1 cellular context compared by ENCODE assay signal in the genomic region with DNA sequence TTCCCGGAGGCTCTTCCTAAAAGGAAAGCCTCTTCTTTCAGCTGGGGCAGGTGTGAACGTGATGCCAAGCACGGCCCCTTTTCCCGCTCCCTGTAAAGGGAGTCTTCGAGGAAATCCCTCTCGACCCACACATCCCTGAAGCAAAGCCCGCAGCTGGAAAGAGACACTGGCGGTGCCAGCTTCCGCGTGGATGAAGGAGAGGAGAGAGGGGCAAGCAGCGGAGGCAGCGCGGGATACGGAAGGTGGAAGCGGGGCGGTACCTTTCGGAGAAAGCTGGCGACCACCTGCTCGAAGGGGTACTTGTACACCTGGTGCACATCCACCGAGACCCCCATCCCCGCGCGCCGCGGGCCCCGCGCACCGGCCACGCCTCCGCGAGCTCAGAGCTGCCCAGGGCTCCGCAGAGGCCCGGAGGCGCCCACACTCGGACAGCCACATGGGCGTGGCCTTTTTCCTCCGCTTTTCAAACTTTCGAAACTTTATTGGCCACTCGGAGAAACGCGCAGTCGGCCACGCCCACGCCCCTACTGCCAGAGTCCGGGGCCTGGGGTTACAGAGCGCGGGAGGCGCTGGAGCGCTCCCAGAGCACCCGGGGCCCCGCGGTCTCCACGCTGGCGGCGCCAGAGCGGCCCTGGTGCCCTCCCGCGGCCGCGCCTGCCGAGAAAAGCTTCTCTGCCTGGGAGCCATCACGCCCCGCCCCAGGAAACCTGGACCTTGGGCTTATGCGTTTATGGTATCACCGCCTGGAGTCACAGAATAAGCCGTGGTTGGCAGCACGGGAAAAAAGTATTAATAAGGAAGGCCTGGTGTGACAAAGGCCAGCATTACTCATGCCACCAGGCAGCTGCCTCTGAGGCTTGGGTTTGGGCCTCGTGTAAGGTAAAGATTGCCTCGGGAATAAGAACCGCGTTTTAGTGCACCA.
TF ChIP-seq lines count a peak whose summit lies in the region.

A gene (minus strand): TSS at position 426 of the 922 bp plus-strand sequence. CDS start 91 bp downstream, at position 335.

TF ChIP-seq in HepG2, 621 proteins besides CTCF, POLR2A, EP300 and RAD21 (continued from another document and continues in another):
- TF ChIP-seq, protein P1, sequence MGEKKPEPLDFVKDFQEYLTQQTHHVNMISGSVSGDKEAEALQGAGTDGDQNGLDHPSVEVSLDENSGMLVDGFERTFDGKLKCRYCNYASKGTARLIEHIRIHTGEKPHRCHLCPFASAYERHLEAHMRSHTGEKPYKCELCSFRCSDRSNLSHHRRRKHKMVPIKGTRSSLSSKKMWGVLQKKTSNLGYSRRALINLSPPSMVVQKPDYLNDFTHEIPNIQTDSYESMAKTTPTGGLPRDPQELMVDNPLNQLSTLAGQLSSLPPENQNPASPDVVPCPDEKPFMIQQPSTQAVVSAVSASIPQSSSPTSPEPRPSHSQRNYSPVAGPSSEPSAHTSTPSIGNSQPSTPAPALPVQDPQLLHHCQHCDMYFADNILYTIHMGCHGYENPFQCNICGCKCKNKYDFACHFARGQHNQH (CRISPR knock-in tag; IDR thresholded peaks at IDR 0.05), result peak; percentile 34
- TF ChIP-seq MIXL1 (CRISPR knock-in tag; IDR thresholded peaks at IDR 0.05) (no peak; the same call in 1 of the 2 replicates), TGIF2 (CRISPR knock-in tag; IDR thresholded peaks at IDR 0.05) (peak; percentile 44; the same call in 1 of the 2 replicates), RBM39 (IDR thresholded peaks at IDR 0.05; ENCODE audit: low read depth, low read length, poor library complexity, severe bottlenecking) (peak; percentile 85), XRCC5 (optimal IDR thresholded peaks at IDR 0.05; ENCODE audit: low read length) (peak; percentile 66), MAZ (IDR thresholded peaks at IDR 0.05; ENCODE audit: borderline replicate concordance, low read depth, low read length) (no peak), MAZ (CRISPR knock-in tag; IDR thresholded peaks at IDR 0.05; ENCODE audit: low read depth) (peak; percentile 85), LCORL (IDR thresholded peaks at IDR 0.05) (no peak), LCORL (CRISPR knock-in tag; IDR thresholded peaks at IDR 0.05) (peak; percentile 79), ZC3H13 (CRISPR knock-in tag; IDR thresholded peaks at IDR 0.05) (no peak; the same call in 1 of the 2 replicates), ZNF670 (CRISPR knock-in tag; IDR thresholded peaks at IDR 0.05; ENCODE audit: borderline replicate concordance) (0 out of 2 replicates have a peak, but pooled peaks have one; percentile 36), KLF12 (CRISPR knock-in tag; IDR thresholded peaks at IDR 0.05; ENCODE audit: borderline replicate concordance) (peak; percentile 99), IKZF1 (IDR thresholded peaks at IDR 0.05) (no peak), MXI1 (IDR thresholded peaks at IDR 0.05; ENCODE audit: borderline replicate concordance, low read depth, low read length) (peak; percentile 87), GZF1 (CRISPR knock-in tag; IDR thresholded peaks at IDR 0.05) (no peak), FLYWCH1 (CRISPR knock-in tag; IDR thresholded peaks at IDR 0.05) (no peak), CREB1 (IDR thresholded peaks at IDR 0.05) (no peak), CREB1 (CRISPR knock-in tag; IDR thresholded peaks at IDR 0.05) (0 out of 2 replicates have a peak, but pooled peaks have one; percentile 17), FOSL1 (CRISPR knock-in tag; IDR thresholded peaks at IDR 0.05; ENCODE audit: borderline replicate concordance) (0 out of 2 replicates have a peak, but pooled peaks have one; percentile 2), RFX1 (IDR thresholded peaks at IDR 0.05) (no peak), ZNF230 (CRISPR knock-in tag; IDR thresholded peaks at IDR 0.05) (no peak), ZNF816 (CRISPR knock-in tag; IDR thresholded peaks at IDR 0.05; ENCODE audit: borderline replicate concordance) (peak; percentile 71; the same call in 1 of the 2 replicates), HOXA3 (CRISPR knock-in tag; IDR thresholded peaks at IDR 0.05) (peak; percentile 79), ZNF674 (CRISPR knock-in tag; IDR thresholded peaks at IDR 0.05; ENCODE audit: low read depth) (0 out of 2 replicates have a peak, but pooled peaks have one; percentile 45), PHF8 (CRISPR knock-in tag; IDR thresholded peaks at IDR 0.05) (peak; percentile 82), ZNF451 (CRISPR knock-in tag; IDR thresholded peaks at IDR 0.05) (peak; percentile 42; the same call in 1 of the 2 replicates), SP5 (CRISPR knock-in tag; IDR thresholded peaks at IDR 0.05; ENCODE audit: borderline replicate concordance, low read depth) (peak; percentile 84), NCOR1 (IDR thresholded peaks at IDR 0.05; ENCODE audit: borderline replicate concordance, low read length) (peak; percentile 39; the same call in 1 of the 2 replicates), BORCS8-MEF2B (CRISPR knock-in tag; IDR thresholded peaks at IDR 0.05) (peak; percentile 65; the same call in 1 of the 2 replicates)
- TF ChIP-seq, protein P2, sequence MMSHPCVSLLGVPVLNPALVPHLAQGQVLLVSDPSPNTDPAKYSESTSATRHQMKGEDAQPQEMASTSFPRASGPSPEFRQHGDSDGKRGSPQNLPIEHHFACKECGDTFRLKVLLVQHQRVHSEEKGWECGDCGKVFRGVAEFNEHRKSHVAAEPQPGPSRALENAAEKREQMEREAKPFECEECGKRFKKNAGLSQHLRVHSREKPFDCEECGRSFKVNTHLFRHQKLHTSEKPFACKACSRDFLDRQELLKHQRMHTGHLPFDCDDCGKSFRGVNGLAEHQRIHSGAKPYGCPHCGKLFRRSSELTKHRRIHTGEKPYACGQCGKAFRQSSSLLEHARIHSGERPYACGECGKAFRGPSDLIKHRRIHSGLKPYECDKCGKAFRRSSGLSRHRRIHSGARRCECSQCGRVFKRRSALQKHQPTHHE (CRISPR knock-in tag; IDR thresholded peaks at IDR 0.05; ENCODE audit: borderline replicate concordance), result no peak; the same call in 1 of the 2 replicates
- TF ChIP-seq, protein P3, sequence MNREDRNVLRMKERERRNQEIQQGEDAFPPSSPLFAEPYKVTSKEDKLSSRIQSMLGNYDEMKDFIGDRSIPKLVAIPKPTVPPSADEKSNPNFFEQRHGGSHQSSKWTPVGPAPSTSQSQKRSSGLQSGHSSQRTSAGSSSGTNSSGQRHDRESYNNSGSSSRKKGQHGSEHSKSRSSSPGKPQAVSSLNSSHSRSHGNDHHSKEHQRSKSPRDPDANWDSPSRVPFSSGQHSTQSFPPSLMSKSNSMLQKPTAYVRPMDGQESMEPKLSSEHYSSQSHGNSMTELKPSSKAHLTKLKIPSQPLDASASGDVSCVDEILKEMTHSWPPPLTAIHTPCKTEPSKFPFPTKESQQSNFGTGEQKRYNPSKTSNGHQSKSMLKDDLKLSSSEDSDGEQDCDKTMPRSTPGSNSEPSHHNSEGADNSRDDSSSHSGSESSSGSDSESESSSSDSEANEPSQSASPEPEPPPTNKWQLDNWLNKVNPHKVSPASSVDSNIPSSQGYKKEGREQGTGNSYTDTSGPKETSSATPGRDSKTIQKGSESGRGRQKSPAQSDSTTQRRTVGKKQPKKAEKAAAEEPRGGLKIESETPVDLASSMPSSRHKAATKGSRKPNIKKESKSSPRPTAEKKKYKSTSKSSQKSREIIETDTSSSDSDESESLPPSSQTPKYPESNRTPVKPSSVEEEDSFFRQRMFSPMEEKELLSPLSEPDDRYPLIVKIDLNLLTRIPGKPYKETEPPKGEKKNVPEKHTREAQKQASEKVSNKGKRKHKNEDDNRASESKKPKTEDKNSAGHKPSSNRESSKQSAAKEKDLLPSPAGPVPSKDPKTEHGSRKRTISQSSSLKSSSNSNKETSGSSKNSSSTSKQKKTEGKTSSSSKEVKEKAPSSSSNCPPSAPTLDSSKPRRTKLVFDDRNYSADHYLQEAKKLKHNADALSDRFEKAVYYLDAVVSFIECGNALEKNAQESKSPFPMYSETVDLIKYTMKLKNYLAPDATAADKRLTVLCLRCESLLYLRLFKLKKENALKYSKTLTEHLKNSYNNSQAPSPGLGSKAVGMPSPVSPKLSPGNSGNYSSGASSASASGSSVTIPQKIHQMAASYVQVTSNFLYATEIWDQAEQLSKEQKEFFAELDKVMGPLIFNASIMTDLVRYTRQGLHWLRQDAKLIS (CRISPR knock-in tag; IDR thresholded peaks at IDR 0.05), result no peak
- TF ChIP-seq, protein P4, sequence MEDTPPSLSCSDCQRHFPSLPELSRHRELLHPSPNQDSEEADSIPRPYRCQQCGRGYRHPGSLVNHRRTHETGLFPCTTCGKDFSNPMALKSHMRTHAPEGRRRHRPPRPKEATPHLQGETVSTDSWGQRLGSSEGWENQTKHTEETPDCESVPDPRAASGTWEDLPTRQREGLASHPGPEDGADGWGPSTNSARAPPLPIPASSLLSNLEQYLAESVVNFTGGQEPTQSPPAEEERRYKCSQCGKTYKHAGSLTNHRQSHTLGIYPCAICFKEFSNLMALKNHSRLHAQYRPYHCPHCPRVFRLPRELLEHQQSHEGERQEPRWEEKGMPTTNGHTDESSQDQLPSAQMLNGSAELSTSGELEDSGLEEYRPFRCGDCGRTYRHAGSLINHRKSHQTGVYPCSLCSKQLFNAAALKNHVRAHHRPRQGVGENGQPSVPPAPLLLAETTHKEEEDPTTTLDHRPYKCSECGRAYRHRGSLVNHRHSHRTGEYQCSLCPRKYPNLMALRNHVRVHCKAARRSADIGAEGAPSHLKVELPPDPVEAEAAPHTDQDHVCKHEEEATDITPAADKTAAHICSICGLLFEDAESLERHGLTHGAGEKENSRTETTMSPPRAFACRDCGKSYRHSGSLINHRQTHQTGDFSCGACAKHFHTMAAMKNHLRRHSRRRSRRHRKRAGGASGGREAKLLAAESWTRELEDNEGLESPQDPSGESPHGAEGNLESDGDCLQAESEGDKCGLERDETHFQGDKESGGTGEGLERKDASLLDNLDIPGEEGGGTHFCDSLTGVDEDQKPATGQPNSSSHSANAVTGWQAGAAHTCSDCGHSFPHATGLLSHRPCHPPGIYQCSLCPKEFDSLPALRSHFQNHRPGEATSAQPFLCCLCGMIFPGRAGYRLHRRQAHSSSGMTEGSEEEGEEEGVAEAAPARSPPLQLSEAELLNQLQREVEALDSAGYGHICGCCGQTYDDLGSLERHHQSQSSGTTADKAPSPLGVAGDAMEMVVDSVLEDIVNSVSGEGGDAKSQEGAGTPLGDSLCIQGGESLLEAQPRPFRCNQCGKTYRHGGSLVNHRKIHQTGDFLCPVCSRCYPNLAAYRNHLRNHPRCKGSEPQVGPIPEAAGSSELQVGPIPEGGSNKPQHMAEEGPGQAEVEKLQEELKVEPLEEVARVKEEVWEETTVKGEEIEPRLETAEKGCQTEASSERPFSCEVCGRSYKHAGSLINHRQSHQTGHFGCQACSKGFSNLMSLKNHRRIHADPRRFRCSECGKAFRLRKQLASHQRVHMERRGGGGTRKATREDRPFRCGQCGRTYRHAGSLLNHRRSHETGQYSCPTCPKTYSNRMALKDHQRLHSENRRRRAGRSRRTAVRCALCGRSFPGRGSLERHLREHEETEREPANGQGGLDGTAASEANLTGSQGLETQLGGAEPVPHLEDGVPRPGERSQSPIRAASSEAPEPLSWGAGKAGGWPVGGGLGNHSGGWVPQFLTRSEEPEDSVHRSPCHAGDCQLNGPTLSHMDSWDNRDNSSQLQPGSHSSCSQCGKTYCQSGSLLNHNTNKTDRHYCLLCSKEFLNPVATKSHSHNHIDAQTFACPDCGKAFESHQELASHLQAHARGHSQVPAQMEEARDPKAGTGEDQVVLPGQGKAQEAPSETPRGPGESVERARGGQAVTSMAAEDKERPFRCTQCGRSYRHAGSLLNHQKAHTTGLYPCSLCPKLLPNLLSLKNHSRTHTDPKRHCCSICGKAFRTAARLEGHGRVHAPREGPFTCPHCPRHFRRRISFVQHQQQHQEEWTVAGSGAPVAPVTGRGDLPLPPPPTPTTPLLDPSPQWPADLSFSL (CRISPR knock-in tag; IDR thresholded peaks at IDR 0.05), result no peak
- TF ChIP-seq, protein P5, sequence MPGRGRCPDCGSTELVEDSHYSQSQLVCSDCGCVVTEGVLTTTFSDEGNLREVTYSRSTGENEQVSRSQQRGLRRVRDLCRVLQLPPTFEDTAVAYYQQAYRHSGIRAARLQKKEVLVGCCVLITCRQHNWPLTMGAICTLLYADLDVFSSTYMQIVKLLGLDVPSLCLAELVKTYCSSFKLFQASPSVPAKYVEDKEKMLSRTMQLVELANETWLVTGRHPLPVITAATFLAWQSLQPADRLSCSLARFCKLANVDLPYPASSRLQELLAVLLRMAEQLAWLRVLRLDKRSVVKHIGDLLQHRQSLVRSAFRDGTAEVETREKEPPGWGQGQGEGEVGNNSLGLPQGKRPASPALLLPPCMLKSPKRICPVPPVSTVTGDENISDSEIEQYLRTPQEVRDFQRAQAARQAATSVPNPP (CRISPR knock-in tag; IDR thresholded peaks at IDR 0.05), result no peak; the same call in 1 of the 2 replicates
- TF ChIP-seq, protein P6, sequence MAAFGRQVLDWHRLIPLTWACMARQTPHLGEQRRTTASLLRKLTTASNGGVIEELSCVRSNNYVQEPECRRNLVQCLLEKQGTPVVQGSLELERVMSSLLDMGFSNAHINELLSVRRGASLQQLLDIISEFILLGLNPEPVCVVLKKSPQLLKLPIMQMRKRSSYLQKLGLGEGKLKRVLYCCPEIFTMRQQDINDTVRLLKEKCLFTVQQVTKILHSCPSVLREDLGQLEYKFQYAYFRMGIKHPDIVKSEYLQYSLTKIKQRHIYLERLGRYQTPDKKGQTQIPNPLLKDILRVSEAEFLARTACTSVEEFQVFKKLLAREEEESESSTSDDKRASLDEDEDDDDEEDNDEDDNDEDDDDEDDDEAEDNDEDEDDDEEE (CRISPR knock-in tag; IDR thresholded peaks at IDR 0.05), result no peak
- TF ChIP-seq, protein P7, sequence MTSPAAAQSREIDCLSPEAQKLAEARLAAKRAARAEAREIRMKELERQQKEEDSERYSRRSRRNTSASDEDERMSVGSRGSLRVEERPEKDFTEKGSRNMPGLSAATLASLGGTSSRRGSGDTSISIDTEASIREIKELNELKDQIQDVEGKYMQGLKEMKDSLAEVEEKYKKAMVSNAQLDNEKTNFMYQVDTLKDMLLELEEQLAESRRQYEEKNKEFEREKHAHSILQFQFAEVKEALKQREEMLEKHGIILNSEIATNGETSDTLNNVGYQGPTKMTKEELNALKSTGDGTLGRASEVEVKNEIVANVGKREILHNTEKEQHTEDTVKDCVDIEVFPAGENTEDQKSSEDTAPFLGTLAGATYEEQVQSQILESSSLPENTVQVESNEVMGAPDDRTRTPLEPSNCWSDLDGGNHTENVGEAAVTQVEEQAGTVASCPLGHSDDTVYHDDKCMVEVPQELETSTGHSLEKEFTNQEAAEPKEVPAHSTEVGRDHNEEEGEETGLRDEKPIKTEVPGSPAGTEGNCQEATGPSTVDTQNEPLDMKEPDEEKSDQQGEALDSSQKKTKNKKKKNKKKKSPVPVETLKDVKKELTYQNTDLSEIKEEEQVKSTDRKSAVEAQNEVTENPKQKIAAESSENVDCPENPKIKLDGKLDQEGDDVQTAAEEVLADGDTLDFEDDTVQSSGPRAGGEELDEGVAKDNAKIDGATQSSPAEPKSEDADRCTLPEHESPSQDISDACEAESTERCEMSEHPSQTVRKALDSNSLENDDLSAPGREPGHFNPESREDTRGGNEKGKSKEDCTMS (CRISPR knock-in tag; conservative IDR thresholded peaks at IDR 0.05), result no peak
- TF ChIP-seq, protein P8, sequence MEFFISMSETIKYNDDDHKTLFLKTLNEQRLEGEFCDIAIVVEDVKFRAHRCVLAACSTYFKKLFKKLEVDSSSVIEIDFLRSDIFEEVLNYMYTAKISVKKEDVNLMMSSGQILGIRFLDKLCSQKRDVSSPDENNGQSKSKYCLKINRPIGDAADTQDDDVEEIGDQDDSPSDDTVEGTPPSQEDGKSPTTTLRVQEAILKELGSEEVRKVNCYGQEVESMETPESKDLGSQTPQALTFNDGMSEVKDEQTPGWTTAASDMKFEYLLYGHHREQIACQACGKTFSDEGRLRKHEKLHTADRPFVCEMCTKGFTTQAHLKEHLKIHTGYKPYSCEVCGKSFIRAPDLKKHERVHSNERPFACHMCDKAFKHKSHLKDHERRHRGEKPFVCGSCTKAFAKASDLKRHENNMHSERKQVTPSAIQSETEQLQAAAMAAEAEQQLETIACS (CRISPR knock-in tag; IDR thresholded peaks at IDR 0.05), result no peak; the same call in 1 of the 2 replicates
